21 cellular contexts compared by ENCODE assay signal in the genomic region with DNA sequence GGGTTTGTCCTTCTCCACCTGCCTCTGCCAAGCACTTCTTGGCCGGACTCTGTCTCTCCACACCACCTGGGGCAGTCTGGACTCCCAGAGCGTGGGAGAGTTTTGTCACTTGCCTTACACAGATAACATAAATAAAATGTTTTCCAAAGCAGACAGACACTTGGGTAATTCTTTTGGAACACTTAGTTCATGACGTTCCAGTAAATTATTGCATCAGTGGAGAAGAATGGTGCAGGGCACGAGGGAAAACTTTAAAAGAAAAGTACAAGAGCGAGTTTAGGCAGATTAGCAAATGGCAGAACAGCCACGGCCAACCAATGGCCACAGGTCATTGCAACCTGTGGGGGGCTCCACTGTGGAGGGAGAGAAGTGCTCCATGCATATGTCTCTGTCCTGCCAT.
DNase-seq lines count a peak whose midpoint lies in the region; ATAC-seq, FAIRE-seq and TF ChIP-seq lines count a peak whose summit lies in the region.
"Had no signal": no experiment of that assay in that cellular context is flagged by ENCODE, and none has a peak within 500 bp of the region (broad histone marks: within the 10 kb centered on the region; RNA-seq: fewer than 3 reads in every experiment).

No MANE protein-coding gene starts in this region.

- POLR2A ChIA-PET in PC-3 (lab: Charles Lee; ENCODE audit: unreplicated experiment) (interaction anchor here (0.5 kb wide), 1 partner anchor 25 kb away, joined by 4 read pairs; no protein-coding TSS in a partner anchor), HepG2 (lab: Yijun Ruan, JAX) (no interaction called here)

- H3K23ac ChIP-seq in mesenchymal stem cell (ENCODE audit: low read length in 2 of 2): no peak overlapping the region

- H3K9me2 ChIP-seq in PC-3 (replicated peaks; ENCODE audit: low read length): no peaks in the 10 kb centered on the region

- H2BK5ac ChIP-seq in mesenchymal stem cell (ENCODE audit: low read depth, low read length, poor library complexity, severe bottlenecking): no peak overlapping the region

- H2AFZ ChIP-seq in ACC112 (ENCODE audit: low read length, unreplicated experiment) (peak overlapping the region; percentile 50), PC-3 (ENCODE audit: low read length) (no peak overlapping the region), mesenchymal stem cell (ENCODE audit: low read depth, low read length) (no peak overlapping the region), HepG2 (ENCODE audit: low read length) (no peak overlapping the region)

- BruUV-seq in PC-3 (replicated peaks; lab: Mats Ljungman, UMichigan) (no TSS peak), HepG2 (replicated peaks; lab: Mats Ljungman, UMichigan) (no TSS peak)

- H4K20me1 ChIP-seq in PC-3 (ENCODE audit: low read length) (no peaks in the 10 kb centered on the region), HepG2 (ENCODE audit: insufficient read depth, low read length) (no peaks in the 10 kb centered on the region)

- in situ Hi-C loops in HepG2 (cut with HindIII; ENCODE audit: extremely low pct_ligation_motif_present, low pct_unique_long_range_greater_than_20kb): no loop called here

- H2BK12ac ChIP-seq in mesenchymal stem cell (ENCODE audit: low read length in 2 of 2): no peak overlapping the region

- ATAC-seq in PC-3 (no peak), HepG2 (no peak), HG03571 (IDR thresholded peaks at IDR 0.05; ENCODE audit: unreplicated experiment) (no peak)
- ATAC-seq: left lobe of liver, T-cell had no signal

- intact Hi-C loops in PC-3 (cut with micrococcal nuclease): no loop called here
- intact Hi-C loops in HepG2 (cut with micrococcal nuclease; ENCODE audit: unreplicated experiment): no loop called here

- H3K4me2 ChIP-seq in PC-3 (ENCODE audit: low read length) (peak overlapping the region; percentile 21; the same call in 1 of the 2 replicates), mesenchymal stem cell (ENCODE audit: low read length, poor library complexity, severe bottlenecking) (no peak overlapping the region), HepG2 (ENCODE audit: low read depth, low read length) (no peak overlapping the region)

- CTCF ChIA-PET in PC-3 (lab: Charles Lee): no interaction called here
- CTCF ChIA-PET in HepG2 (lab: Yijun Ruan, JAX; ENCODE audit: low intra/inter-chr PET ratio, low total read pairs): no interaction called here

- H3K27me3 ChIP-seq in ACC112 (ENCODE audit: insufficient read depth, low read length) (no peaks in the 10 kb centered on the region), PC-3 (ENCODE audit: low read length) (no peaks in the 10 kb centered on the region), mesenchymal stem cell (ENCODE audit: control insufficient read depth in 1 of 2, insufficient read depth in 1 of 2, low read length in 2 of 2) (no peaks in the 10 kb centered on the region), HepG2 (ENCODE audit: control insufficient read depth in 1 of 2, insufficient read depth in 2 of 2, low read length in 2 of 2) (no peaks in the 10 kb centered on the region; a peak in 1 of 5 replicates)
- H3K27me3 ChIP-seq: suprapubic skin, vagina had no signal

- TF ChIP-seq RAD21 in HepG2 (CRISPR knock-in tag; IDR thresholded peaks at IDR 0.05): no peak

- TF ChIP-seq POLR2A in HepG2 (IDR thresholded peaks at IDR 0.05; ENCODE audit: insufficient read depth in 1 of 2, low read depth in 2 of 2, low read length in 2 of 2) (no peak), GM12892 (IDR thresholded peaks at IDR 0.05; ENCODE audit: low read depth, low read length) (no peak)

- H3F3A ChIP-seq in PC-3 (ENCODE audit: low read length, unreplicated experiment): no peaks in the 10 kb centered on the region

- H3K27ac ChIP-seq in ACC112 (ENCODE audit: low read depth, low read length) (peak overlapping the region; percentile 51; the same call in 1 of the 2 replicates), PC-3 (ENCODE audit: low read length) (peak overlapping the region; percentile 73), mesenchymal stem cell (ENCODE audit: low read length, poor library complexity, severe bottlenecking) (no peak overlapping the region), HepG2 (ENCODE audit: extremely low read length, insufficient read depth, low read length) (no peak overlapping the region)
- H3K27ac ChIP-seq: suprapubic skin, vagina had no signal

- H3K4me3 ChIP-seq in ACC112 (ENCODE audit: low read depth, low read length): no peak overlapping the region
- H3K4me3 ChIP-seq in PC-3 (ENCODE audit: low read length): no peak overlapping the region
- no peak overlapping the region for H3K4me3 ChIP-seq in fibroblast of mammary gland (ENCODE audit: control insufficient read depth, low read depth, low read length)
- H3K4me3 ChIP-seq in mesenchymal stem cell (ENCODE audit: insufficient read depth in 1 of 2, low read depth in 1 of 2, low read length in 2 of 2): peak overlapping the region in 1 of 2 experiments; percentile 20
- no peak overlapping the region for H3K4me3 ChIP-seq in HepG2 (replicated peaks in 1 of 3; ENCODE audit: insufficient read depth in 1 of 3, low read depth in 2 of 3, low read length in 3 of 3)
- H3K4me3 ChIP-seq: suprapubic skin, vagina had no signal

- no peak overlapping the region for H3K4ac ChIP-seq in mesenchymal stem cell (ENCODE audit: low read depth in 1 of 2, low read length in 2 of 2)

- H3K18ac ChIP-seq in mesenchymal stem cell (ENCODE audit: low read depth in 1 of 2, low read length in 2 of 2): no peak overlapping the region

- DNase-seq in PC-3: no peak
- peak; percentile 57 for DNase-seq in fibroblast of mammary gland (ENCODE audit: low read depth)
- DNase-seq in mesenchymal stem cell: peak; percentile 35
- no peak for DNase-seq in HepG2 (ENCODE audit: low spot score)
- DNase-seq in GM12892 (ENCODE audit: insufficient read length): no peak
- no peak for DNase-seq in HuH-7 (ENCODE audit: low spot score)
- DNase-seq: activated CD4-positive, alpha-beta T cell treated with anti-CD3 and anti-CD28 coated beads for 4 hours; activated naive CD8-positive, alpha-beta T cell treated with anti-CD3 and anti-CD28 coated beads, Interleukin-2, amount 10 ng/mL, durations not matched to agents 7 days and 5 days; BE2C; NCI-H1694 treated with DMSO at 0.1 percent for 48 hours; NCI-H2227 treated with DMSO at 0.1 percent for 48 hours; NCI-H82; OCI-M1; T-cell had no signal

- TF ChIP-seq EP300 in HepG2 (IDR thresholded peaks at IDR 0.05; ENCODE audit: low read depth in 2 of 2, low read length in 2 of 2) (no peak), HepG2 (CRISPR knock-in tag; IDR thresholded peaks at IDR 0.05; ENCODE audit: borderline replicate concordance) (no peak)

- no peak overlapping the region for H2BK15ac ChIP-seq in mesenchymal stem cell (ENCODE audit: low read depth, poor library complexity, severe bottlenecking)

- H2AK5ac ChIP-seq in mesenchymal stem cell (ENCODE audit: low read length, severe bottlenecking): no peak overlapping the region

- H4K8ac ChIP-seq in mesenchymal stem cell (ENCODE audit: low read length): no peak overlapping the region

- H3K9me3 ChIP-seq in PC-3 (ENCODE audit: low read length) (no peaks in the 10 kb centered on the region), mesenchymal stem cell (ENCODE audit: control insufficient read depth, low read length) (peaks cover 4% of the 10 kb centered on the region), HepG2 (ENCODE audit: low read length) (no peaks in the 10 kb centered on the region)
- H3K9me3 ChIP-seq: BE2C, vagina had no signal

- TF ChIP-seq CTCF in PC-3 (conservative IDR thresholded peaks at IDR 0.05; ENCODE audit: low read depth, low read length) (no peak), fibroblast of mammary gland (conservative IDR thresholded peaks at IDR 0.05; ENCODE audit: control insufficient read depth, insufficient read depth, low read depth, low read length) (no peak), HepG2 (CRISPR knock-in tag; IDR thresholded peaks at IDR 0.05) (no peak)

- 0 out of 2 replicates have a peak, but pooled peaks cover 5% of the 10 kb centered on the region for H3K36me3 ChIP-seq in ACC112 (ENCODE audit: insufficient read depth, low read length)
- no peaks in the 10 kb centered on the region for H3K36me3 ChIP-seq in PC-3 (ENCODE audit: low read depth, low read length)
- H3K36me3 ChIP-seq in mesenchymal stem cell (ENCODE audit: control insufficient read depth in 1 of 2, insufficient read depth in 2 of 2, low read depth in 1 of 2, low read length in 2 of 2): no peaks in the 10 kb centered on the region
- H3K36me3 ChIP-seq in HepG2 (replicated peaks in 1 of 2; ENCODE audit: control insufficient read depth in 1 of 2, insufficient read depth in 2 of 2, low read length in 2 of 2): no peaks in the 10 kb centered on the region
- H3K36me3 ChIP-seq: BE2C, suprapubic skin, vagina had no signal

- FAIRE-seq in HepG2 (lab: Jason Lieb, UNC) (no peak), GM12892 (lab: Jason Lieb, UNC) (no peak)
- FAIRE-seq: A204.1, bronchial epithelial cell had no signal

- H3K79me2 ChIP-seq in ACC112 (ENCODE audit: control insufficient read depth, insufficient read depth, low read length, unreplicated experiment) (no peaks in the 10 kb centered on the region), PC-3 (ENCODE audit: low read length) (no peaks in the 10 kb centered on the region), HepG2 (ENCODE audit: insufficient read depth, low read length) (no peaks in the 10 kb centered on the region)

- no peak overlapping the region for H3K14ac ChIP-seq in mesenchymal stem cell (ENCODE audit: low read length in 2 of 2)

- H3K4me1 ChIP-seq in ACC112 (ENCODE audit: control insufficient read depth, insufficient read depth, low read length, unreplicated experiment) (peaks cover 24% of the 10 kb centered on the region), PC-3 (ENCODE audit: insufficient read depth, low read length) (peaks cover 42% of the 10 kb centered on the region), mesenchymal stem cell (ENCODE audit: control insufficient read depth, insufficient read depth, low read depth, low read length) (peaks cover 16% of the 10 kb centered on the region), HepG2 (ENCODE audit: insufficient read depth, low read length) (peaks cover 12% of the 10 kb centered on the region)
- H3K4me1 ChIP-seq: BE2C, suprapubic skin, vagina had no signal

- no peak overlapping the region for H2BK120ac ChIP-seq in mesenchymal stem cell (ENCODE audit: low read depth, low read length)

- H3K9ac ChIP-seq in PC-3 (ENCODE audit: low read length): no peak overlapping the region
- no peak overlapping the region for H3K9ac ChIP-seq in mesenchymal stem cell (ENCODE audit: low read length)
- no peak overlapping the region for H3K9ac ChIP-seq in HepG2 (ENCODE audit: insufficient read depth, low read depth, low read length)

- H4K91ac ChIP-seq in mesenchymal stem cell (ENCODE audit: low read length): no peak overlapping the region

- no peaks in the 10 kb centered on the region for H3K79me1 ChIP-seq in mesenchymal stem cell (replicated peaks; ENCODE audit: low read length, poor library complexity, severe bottlenecking)

- WGBS in mesenchymal stem cell: 72% methylated on average over 6 of the region's 6 CpGs
- 12% methylated on average over 6 of the region's 6 CpGs for WGBS in HepG2 (ENCODE audit: low lambda C conversion rate)

TF ChIP-seq in HepG2, 621 proteins besides CTCF, POLR2A, EP300 and RAD21 (continues in another document):
- no peak for TF ChIP-seq SOX6 (IDR thresholded peaks at IDR 0.05)
- TF ChIP-seq SOX6 (CRISPR knock-in tag; IDR thresholded peaks at IDR 0.05): no peak
- no peak for TF ChIP-seq ZSCAN9 (CRISPR knock-in tag; IDR thresholded peaks at IDR 0.05; ENCODE audit: borderline replicate concordance)
- TF ChIP-seq RNF2 (conservative IDR thresholded peaks at IDR 0.05; ENCODE audit: low read depth): no peak

Comparison
In these comparisons a context has a peak if more than half of its experiments do, and no peak if none do; other contexts are left out.
1. H3K27ac ChIP-seq: peak in ACC112 (single experiment) and PC-3 (single experiment); none in mesenchymal stem cell (single experiment) and HepG2 (single experiment).
2. DNase-seq: peak in fibroblast of mammary gland (single experiment) and mesenchymal stem cell (single experiment); none in PC-3 (single experiment), HepG2 (single experiment), GM12892 (single experiment) and HuH-7 (single experiment).